ENCODE assay signal across 35 cellular contexts in genomic region chrY:11293392-11293791, GRCh38.
"Had no signal": no experiment of that assay in that cellular context is flagged by ENCODE, and none has a peak within 500 bp of the region (broad histone marks: within the 10 kb centered on the region; RNA-seq: fewer than 3 reads in every experiment).

No MANE protein-coding gene starts in this region.

- H3K36me3 ChIP-seq: MG63 had no signal

- H3K4me3 ChIP-seq: MG63 had no signal

- DNase-seq: Karpas-422, Kasumi-1, MG63, MM.1S, MV-4-11, NCI-H1048, NCI-H1092, NCI-H1092 treated with DMSO at 0.1 percent for 48 hours, NCI-H1105, NCI-H1105 treated with DMSO at 0.1 percent for 48 hours, NCI-H1417, NCI-H1417 treated with DMSO at 0.1 percent for 48 hours, NCI-H1436, NCI-H1436 treated with DMSO at 0.1 percent for 48 hours, NCI-H146, NCI-H1694, NCI-H1694 treated with DMSO at 0.1 percent for 48 hours, NCI-H187, NCI-H187 treated with DMSO at 0.1 percent for 48 hours, NCI-H1930, NCI-H2029, NCI-H2029 treated with DMSO at 0.1 percent for 48 hours, NCI-H2081, NCI-H2081 treated with DMSO at 0.1 percent for 48 hours, NCI-H2107, NCI-H2171, NCI-H2171 treated with DMSO at 0.1 percent for 48 hours, NCI-H2227 treated with DMSO at 0.1 percent for 48 hours, NCI-H226, NCI-H345, NCI-H446, NCI-H446 treated with DMSO at 0.1 percent for 48 hours, NCI-H510A, NCI-H510A treated with DMSO at 0.1 percent for 48 hours, NCI-H524 had no signal

- H3K27me3 ChIP-seq: MG63 had no signal

- H3K9me3 ChIP-seq: MG63 had no signal
